Comparison of ENCODE assay signal across 8 cellular contexts in genomic region chr3:43287514-43287913, GRCh38. TPM values are rescaled to one million over a fixed set of nuclear protein-coding genes. Genes with fewer than 3 reads are reported as not detected.
A peak's percentile ranks its signal among the peaks of the same experiment; 100 is the strongest.
DNase-seq lines count a peak whose midpoint lies in the region; ATAC-seq and TF ChIP-seq lines count a peak whose summit lies in the region.

No MANE protein-coding gene starts in this region.

- intact Hi-C loops in Right ventricle myocardium superior (cut with DNase I) (no loop called here), body of pancreas (cut with DNase I) (no loop called here)

- ATAC-seq in Right ventricle myocardium superior (ENCODE audit: poor library complexity) (no peak), body of pancreas (no peak)

- H4K8ac ChIP-seq in mesenchymal stem cell (ENCODE audit: low read length): no peak overlapping the region

- H3K23ac ChIP-seq in mesenchymal stem cell (ENCODE audit: low read length in 2 of 2): no peak overlapping the region

- no peaks in the 10 kb centered on the region for H3K36me3 ChIP-seq in right atrium auricular region
- no peaks in the 10 kb centered on the region for H3K36me3 ChIP-seq in body of pancreas (replicated peaks in 1 of 2; ENCODE audit: insufficient read depth in 1 of 2, low read depth in 2 of 2)
- peaks cover 0 to 8% of the 10 kb centered on the region in 2 experiments for H3K36me3 ChIP-seq in mesenchymal stem cell (ENCODE audit: control insufficient read depth in 1 of 2, insufficient read depth in 2 of 2, low read depth in 1 of 2, low read length in 2 of 2)

- WGBS in body of pancreas, 2 donors: 0 to 1% methylated on average over 4 of the region's 4 CpGs
- no CpG with 5 or more reads among the region's 4 CpGs for WGBS in mesenchymal stem cell

- H3K18ac ChIP-seq in mesenchymal stem cell (ENCODE audit: low read depth in 1 of 2, low read length in 2 of 2): peak overlapping the region in 1 of 2 experiments; percentile 62

- H3K27ac ChIP-seq in right atrium auricular region (peak overlapping the region; percentile 70 to 85), body of pancreas (peak overlapping the region; percentile 86 to 95 (median 93)), mesenchymal stem cell (ENCODE audit: low read length, poor library complexity, severe bottlenecking) (peak overlapping the region; percentile 10)

- H3K79me1 ChIP-seq in mesenchymal stem cell (replicated peaks; ENCODE audit: low read length, poor library complexity, severe bottlenecking): peaks cover 5% of the 10 kb centered on the region

- DNase-seq in right atrium auricular region (ENCODE audit: low spot score): no peak
- no peak for DNase-seq in Right ventricle myocardium superior
- DNase-seq in body of pancreas: no peak
- DNase-seq in mesenchymal stem cell: no peak
- DNase-seq in OCI-M2 (lab: John Stamatoyannopoulos, UW; ENCODE audit: unreplicated experiment): no peak
- no peak for DNase-seq in globus pallidus (ENCODE audit: low spot score)
- DNase-seq in occipital lobe (lab: John Stamatoyannopoulos, UW): no peak
- no peak for DNase-seq in Ammon's horn (ENCODE audit: low spot score)

- peak overlapping the region in 1 of 2 experiments; percentile 10 for H3K4ac ChIP-seq in mesenchymal stem cell (ENCODE audit: low read depth in 1 of 2, low read length in 2 of 2)

- H3K4me2 ChIP-seq in mesenchymal stem cell (ENCODE audit: low read length, poor library complexity, severe bottlenecking): peak overlapping the region; percentile 64

- H2AK5ac ChIP-seq in mesenchymal stem cell (ENCODE audit: low read length, severe bottlenecking): no peak overlapping the region

- peak in 1 of 3 donors; percentile 18 for TF ChIP-seq POLR2A in body of pancreas (IDR thresholded peaks at IDR 0.05)

- H2BK12ac ChIP-seq in mesenchymal stem cell (ENCODE audit: low read length in 2 of 2): no peak overlapping the region

- peak overlapping the region; percentile 83 for H3K9ac ChIP-seq in mesenchymal stem cell (ENCODE audit: low read length)

- H3K9me3 ChIP-seq in right atrium auricular region (no peaks in the 10 kb centered on the region), body of pancreas (no peaks in the 10 kb centered on the region), mesenchymal stem cell (ENCODE audit: control insufficient read depth, low read length) (no peaks in the 10 kb centered on the region)

- H2BK120ac ChIP-seq in mesenchymal stem cell (ENCODE audit: low read depth, low read length): no peak overlapping the region

- no peak for TF ChIP-seq CTCF in right atrium auricular region (IDR thresholded peaks at IDR 0.05)
- no peak for TF ChIP-seq CTCF in body of pancreas (IDR thresholded peaks at IDR 0.05)

- H3K4me3 ChIP-seq in right atrium auricular region (peak overlapping the region; percentile 55 to 61), body of pancreas (peak overlapping the region; percentile 15 to 46), mesenchymal stem cell (ENCODE audit: insufficient read depth in 1 of 2, low read depth in 1 of 2, low read length in 2 of 2) (peak overlapping the region in 1 of 2 experiments; percentile 83)

- H3K4me1 ChIP-seq in right atrium auricular region (peaks cover 0 to 56% of the 10 kb centered on the region in 2 donors), body of pancreas (peaks cover 45% of the 10 kb centered on the region), mesenchymal stem cell (ENCODE audit: control insufficient read depth, insufficient read depth, low read depth, low read length) (peaks cover 10% of the 10 kb centered on the region)

- H2AFZ ChIP-seq in mesenchymal stem cell (ENCODE audit: low read depth, low read length): no peak overlapping the region

- no peak overlapping the region for H3K14ac ChIP-seq in mesenchymal stem cell (ENCODE audit: low read length in 2 of 2)

- no peak overlapping the region for H2BK5ac ChIP-seq in mesenchymal stem cell (ENCODE audit: low read depth, low read length, poor library complexity, severe bottlenecking)

- no peak overlapping the region for H4K91ac ChIP-seq in mesenchymal stem cell (ENCODE audit: low read length)

- H2BK15ac ChIP-seq in mesenchymal stem cell (ENCODE audit: low read depth, poor library complexity, severe bottlenecking): no peak overlapping the region

- H3K27me3 ChIP-seq in right atrium auricular region (no peaks in the 10 kb centered on the region), body of pancreas (no peaks in the 10 kb centered on the region), mesenchymal stem cell (ENCODE audit: control insufficient read depth in 1 of 2, insufficient read depth in 1 of 2, low read length in 2 of 2) (peaks cover 0 to 11% of the 10 kb centered on the region in 2 experiments)

RNA-seq across cellular contexts. Expression of gene SNRK, which starts 1.2 kb away (rescaled TPM):
- 10 to 100 TPM; 22.7 to 31.2 TPM for total RNA-seq in right atrium auricular region
- 18.7 TPM for total RNA-seq in Right ventricle myocardium superior
- total RNA-seq in body of pancreas: 10 to 100 TPM; 22.4 to 25.7 TPM
- 13.9 TPM for polyA plus RNA-seq in mesenchymal stem cell (2013, experiment 1 of 2)
- polyA plus RNA-seq in mesenchymal stem cell (2013, experiment 2 of 2): 13.7 TPM
- 77.5 TPM for total RNA-seq in occipital lobe

Comparison
In these comparisons a context has a peak if more than half of its experiments do, and no peak if none do; other contexts are left out.
1. H3K27ac ChIP-seq: peak in every context shown above with its lines; median percentile 93 in body of pancreas; 78 in right atrium auricular region; 10 in mesenchymal stem cell.